1 cellular context compared by ENCODE assay signal in the genomic region with DNA sequence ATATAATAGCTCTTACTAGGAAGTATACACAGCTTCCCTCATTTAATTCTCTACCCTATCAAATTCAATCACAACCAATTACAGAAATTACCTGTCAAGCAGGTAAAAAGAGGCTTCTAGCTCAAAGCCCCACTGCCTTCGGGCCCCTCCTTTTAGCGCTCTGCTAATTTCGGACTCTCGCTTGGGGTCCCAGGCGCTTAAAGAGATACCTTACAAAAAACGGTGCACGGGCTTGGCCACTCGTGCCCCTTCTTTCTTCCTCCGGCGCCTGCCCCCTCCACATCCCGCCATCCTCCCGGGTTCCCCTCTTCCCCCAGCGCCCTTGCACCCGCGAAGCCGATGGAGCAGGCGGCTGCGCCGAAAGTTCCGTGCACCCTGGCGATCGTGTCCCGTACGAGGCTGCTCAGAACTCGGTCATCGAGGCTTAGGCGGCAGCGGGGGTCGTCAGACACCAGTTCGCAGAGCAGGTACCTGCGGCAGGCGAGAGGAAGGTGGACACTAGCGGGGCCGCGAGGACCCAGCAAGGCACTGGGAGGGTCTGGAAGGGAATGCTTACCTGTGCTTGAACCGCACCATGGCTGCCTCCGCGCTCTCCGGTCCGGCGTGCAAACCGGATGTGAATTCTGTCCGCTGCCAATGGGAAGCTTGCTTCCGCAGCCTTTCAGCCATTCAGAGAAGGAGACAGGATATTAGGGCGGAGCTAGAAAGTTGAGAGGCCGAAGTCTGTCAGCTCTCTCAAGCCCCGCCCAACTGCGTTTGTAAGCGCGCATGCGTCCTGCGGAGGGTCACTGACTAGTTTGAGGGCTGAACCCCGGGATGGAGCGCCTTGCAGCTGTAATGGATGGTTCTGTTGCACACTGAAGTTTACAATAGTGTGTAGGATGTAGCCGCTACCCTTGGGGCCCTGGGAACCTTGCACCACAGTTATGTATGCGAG.
TF ChIP-seq lines count a peak whose summit lies in the region.

A gene with protein sequence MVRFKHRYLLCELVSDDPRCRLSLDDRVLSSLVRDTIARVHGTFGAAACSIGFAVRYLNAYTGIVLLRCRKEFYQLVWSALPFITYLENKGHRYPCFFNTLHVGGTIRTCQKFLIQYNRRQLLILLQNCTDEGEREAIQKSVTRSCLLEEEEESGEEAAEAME (minus strand): TSS at position 616 of the 937 bp plus-strand sequence. CDS start 40 bp downstream, at position 576.

TF ChIP-seq in K562, 482 proteins besides CTCF, POLR2A, EP300 and RAD21 (continued from another document and continues in another):
- TF ChIP-seq GMEB1 (CRISPR knock-in tag; IDR thresholded peaks at IDR 0.05) (no peak), ARNT (IDR thresholded peaks at IDR 0.05) (no peak), MEIS2 (IDR thresholded peaks at IDR 0.05; ENCODE audit: partially characterized antibody) (peak; percentile 79), NR2C2 (CRISPR knock-in tag; IDR thresholded peaks at IDR 0.05) (peak; percentile 85), NR2C2 (tag; IDR thresholded peaks at IDR 0.05) (peak; percentile 98), NFE2L1 (tag; IDR thresholded peaks at IDR 0.05; ENCODE audit: borderline replicate concordance, low read depth) (no peak), KDM5B (IDR thresholded peaks at IDR 0.05; ENCODE audit: insufficient replicate concordance, low read depth, low read length) (peak; percentile 89), GTF2E2 (tag; IDR thresholded peaks at IDR 0.05) (no peak), TRIM24 (IDR thresholded peaks at IDR 0.05) (no peak), YBX1 (IDR thresholded peaks at IDR 0.05) (no peak), SNRNP70 (optimal IDR thresholded peaks at IDR 0.05; ENCODE audit: low read depth, low read length) (no peak), PRPF4 (IDR thresholded peaks at IDR 0.05; ENCODE audit: insufficient read depth, low read depth, low read length, poor library complexity, severe bottlenecking) (no peak), POLR3A (IDR thresholded peaks at IDR 0.05; ENCODE audit: borderline replicate concordance, extremely low read depth, insufficient read depth, insufficient read length) (no peak), HNRNPUL1 (IDR thresholded peaks at IDR 0.05; ENCODE audit: low read length) (no peak), CREB1 (IDR thresholded peaks at IDR 0.05) (0 out of 2 replicates have a peak, but pooled peaks have one; percentile 38), CREB1 (CRISPR knock-in tag; IDR thresholded peaks at IDR 0.05) (peak; percentile 63; the same call in 1 of the 2 replicates), TBP (optimal IDR thresholded peaks at IDR 0.05; ENCODE audit: low read depth, low read length) (peak; percentile 65), RBM15 (IDR thresholded peaks at IDR 0.05; ENCODE audit: insufficient read depth, low read length) (no peak), E2F8 (IDR thresholded peaks at IDR 0.05; ENCODE audit: low read depth, partially characterized antibody) (peak; percentile 70), ZNF644 (tag; IDR thresholded peaks at IDR 0.05; ENCODE audit: low read depth) (no peak), CHD4 (IDR thresholded peaks at IDR 0.05; ENCODE audit: insufficient read depth, insufficient replicate concordance, low read depth, low read length, poor library complexity, severe bottlenecking) (no peak), PTRF (tag; IDR thresholded peaks at IDR 0.05) (no peak), STAT5B (CRISPR knock-in tag; IDR thresholded peaks at IDR 0.05) (no peak), ZNF668 (CRISPR knock-in tag; IDR thresholded peaks at IDR 0.05) (no peak), HMGN3 (IDR thresholded peaks at IDR 0.05; ENCODE audit: borderline replicate concordance, extremely low read depth, insufficient read length, low read depth, low read length) (no peak), SPI1 (IDR thresholded peaks at IDR 0.05; ENCODE audit: borderline replicate concordance, low read depth, low read length) (no peak), HMG20A (CRISPR knock-in tag; conservative IDR thresholded peaks at IDR 0.05) (no peak), MGA (IDR thresholded peaks at IDR 0.05) (peak; percentile 67)
- TF ChIP-seq, protein P1, sequence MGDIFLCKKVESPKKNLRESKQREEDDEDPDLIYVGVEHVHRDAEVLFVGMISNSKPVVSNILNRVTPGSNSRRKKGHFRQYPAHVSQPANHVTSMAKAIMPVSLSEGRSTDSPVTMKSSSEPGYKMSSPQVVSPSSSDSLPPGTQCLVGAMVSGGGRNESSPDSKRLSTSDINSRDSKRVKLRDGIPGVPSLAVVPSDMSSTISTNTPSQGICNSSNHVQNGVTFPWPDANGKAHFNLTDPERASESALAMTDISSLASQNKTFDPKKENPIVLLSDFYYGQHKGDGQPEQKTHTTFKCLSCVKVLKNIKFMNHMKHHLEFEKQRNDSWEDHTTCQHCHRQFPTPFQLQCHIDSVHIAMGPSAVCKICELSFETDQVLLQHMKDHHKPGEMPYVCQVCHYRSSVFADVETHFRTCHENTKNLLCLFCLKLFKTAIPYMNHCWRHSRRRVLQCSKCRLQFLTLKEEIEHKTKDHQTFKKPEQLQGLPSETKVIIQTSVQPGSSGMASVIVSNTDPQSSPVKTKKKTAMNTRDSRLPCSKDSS (IDR thresholded peaks at IDR 0.05; ENCODE audit: low read depth, partially characterized antibody): no peak
- TF ChIP-seq, protein P2, sequence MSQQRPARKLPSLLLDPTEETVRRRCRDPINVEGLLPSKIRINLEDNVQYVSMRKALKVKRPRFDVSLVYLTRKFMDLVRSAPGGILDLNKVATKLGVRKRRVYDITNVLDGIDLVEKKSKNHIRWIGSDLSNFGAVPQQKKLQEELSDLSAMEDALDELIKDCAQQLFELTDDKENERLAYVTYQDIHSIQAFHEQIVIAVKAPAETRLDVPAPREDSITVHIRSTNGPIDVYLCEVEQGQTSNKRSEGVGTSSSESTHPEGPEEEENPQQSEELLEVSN (IDR thresholded peaks at IDR 0.05; ENCODE audit: borderline replicate concordance in 1 of 2, extremely low read depth in 1 of 2, insufficient read depth in 1 of 2, insufficient read length in 1 of 2, low read depth in 1 of 2, low read length in 1 of 2, poor library complexity in 1 of 2, severe bottlenecking in 1 of 2): peak in 1 of 2 experiments; percentile 35
- TF ChIP-seq, protein P3, sequence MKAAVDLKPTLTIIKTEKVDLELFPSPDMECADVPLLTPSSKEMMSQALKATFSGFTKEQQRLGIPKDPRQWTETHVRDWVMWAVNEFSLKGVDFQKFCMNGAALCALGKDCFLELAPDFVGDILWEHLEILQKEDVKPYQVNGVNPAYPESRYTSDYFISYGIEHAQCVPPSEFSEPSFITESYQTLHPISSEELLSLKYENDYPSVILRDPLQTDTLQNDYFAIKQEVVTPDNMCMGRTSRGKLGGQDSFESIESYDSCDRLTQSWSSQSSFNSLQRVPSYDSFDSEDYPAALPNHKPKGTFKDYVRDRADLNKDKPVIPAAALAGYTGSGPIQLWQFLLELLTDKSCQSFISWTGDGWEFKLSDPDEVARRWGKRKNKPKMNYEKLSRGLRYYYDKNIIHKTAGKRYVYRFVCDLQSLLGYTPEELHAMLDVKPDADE (conservative IDR thresholded peaks at IDR 0.05; ENCODE audit: control insufficient read depth, low read depth, low read length): peak; percentile 62
